Comparison of ENCODE assay signal across 13 cellular contexts in genomic region chr16:4915226-4915761, GRCh38. TPM values are rescaled to one million over a fixed set of nuclear protein-coding genes. Genes with fewer than 3 reads are reported as not detected.
A peak's percentile ranks its signal among the peaks of the same experiment; 100 is the strongest.
DNase-seq lines count a peak whose midpoint lies in the region; TF ChIP-seq lines count a peak whose summit lies in the region.
"Had no signal": no experiment of that assay in that cellular context is flagged by ENCODE, and none has a peak within 500 bp of the region (broad histone marks: within the 10 kb centered on the region; RNA-seq: fewer than 3 reads in every experiment).

No MANE protein-coding gene starts in this region.

- H3K79me1 ChIP-seq in mesendoderm (ENCODE audit: low read length), result no peaks in the 10 kb centered on the region

- H3K4me1 ChIP-seq in PC-9 (replicated peaks; ENCODE audit: insufficient read depth) (peaks cover 76% of the 10 kb centered on the region), mesendoderm (ENCODE audit: control insufficient read depth, low read depth, low read length) (no peaks in the 10 kb centered on the region), neural progenitor cell (peaks cover 8% of the 10 kb centered on the region)

- H3K27ac Mint-ChIP-seq in neural progenitor cell, result no peak overlapping the region
- H3K27ac Mint-ChIP-seq: nephron; stimulated activated naive B cell treated with anti-CD40 and anti-IgM and Interleukin-4, amounts not matched to agents 10 μg/mL and 1 μg/mL and 100 μg/mL, for 72 hours had no signal

- TF ChIP-seq CTCF in PC-9 (conservative IDR thresholded peaks at IDR 0.05) (no peak), epithelial cell of esophagus (IDR thresholded peaks at IDR 0.05; ENCODE audit: insufficient read depth, low read depth, low read length, missing control alignments) (no peak), retinal pigment epithelial cell (conservative IDR thresholded peaks at IDR 0.05; ENCODE audit: low read depth, low read length) (no peak), neural progenitor cell (IDR thresholded peaks at IDR 0.05) (no peak)

- H3F3A ChIP-seq in PC-9 (ENCODE audit: insufficient read depth, low read depth), result peaks cover 77% of the 10 kb centered on the region
- peaks cover 11% of the 10 kb centered on the region for H3F3A ChIP-seq in neural progenitor cell (ENCODE audit: low read depth)

- no CpG with 5 or more reads among the region's 11 CpGs for WGBS in mesendoderm (ENCODE audit: extremely low coverage, insufficient coverage, low lambda C conversion rate)

- H3K36me3 Mint-ChIP-seq in neural progenitor cell, result no peaks in the 10 kb centered on the region
- H3K36me3 Mint-ChIP-seq: stimulated activated naive B cell treated with anti-CD40 and anti-IgM and Interleukin-4, amounts not matched to agents 10 μg/mL and 1 μg/mL and 100 μg/mL, for 72 hours had no signal

- H3K56ac ChIP-seq in mesendoderm (ENCODE audit: low read length), result no peak overlapping the region

- no peak overlapping the region for H3K4me3 Mint-ChIP-seq in neural progenitor cell
- H3K4me3 Mint-ChIP-seq: nephron had no signal

- no peak overlapping the region for H3K18ac ChIP-seq in mesendoderm (ENCODE audit: low read length)

- H3K79me2 ChIP-seq in PC-9 (ENCODE audit: low read depth), result peaks cover 54% of the 10 kb centered on the region
- H3K79me2 ChIP-seq in mesendoderm (ENCODE audit: control insufficient read depth, insufficient read depth, low read length), result no peaks in the 10 kb centered on the region
- H3K79me2 ChIP-seq in neural progenitor cell (ENCODE audit: low read depth), result no peaks in the 10 kb centered on the region

- H3K4me2 ChIP-seq in PC-9 (peak overlapping the region; percentile 67), mesendoderm (ENCODE audit: low read length) (no peak overlapping the region), neural progenitor cell (no peak overlapping the region)

- H3K9me3 ChIP-seq in PC-9 (ENCODE audit: insufficient read depth, low read depth) (no peaks in the 10 kb centered on the region), neural progenitor cell (ENCODE audit: low read depth) (no peaks in the 10 kb centered on the region)

- no peak overlapping the region for H2AK5ac ChIP-seq in mesendoderm (ENCODE audit: low read length)

- H3K27ac ChIP-seq in PC-9 (peak overlapping the region; percentile 89), mesendoderm (ENCODE audit: low read depth, low read length) (no peak overlapping the region), neural progenitor cell (no peak overlapping the region)

- H2BK5ac ChIP-seq in mesendoderm (ENCODE audit: low read length), result no peak overlapping the region

- no peaks in the 10 kb centered on the region for H4K20me1 ChIP-seq in PC-9 (ENCODE audit: insufficient read depth)
- H4K20me1 ChIP-seq in neural progenitor cell (ENCODE audit: low read depth), result peaks cover 3% of the 10 kb centered on the region

- intact Hi-C loops in PC-9 (cut with micrococcal nuclease; ENCODE audit: unreplicated experiment), result loop anchor here (1.0 to 5.0 kb wide), 2 partner anchors 20 to 42 kb away; partner anchors contain the start of gene SEC14L5

- H3K23ac ChIP-seq in mesendoderm (ENCODE audit: low read length), result no peak overlapping the region

- peaks cover 2% of the 10 kb centered on the region for H3K27me3 Mint-ChIP-seq in neural progenitor cell (ENCODE audit: insufficient read depth, low read depth)

- H2BK120ac ChIP-seq in mesendoderm (ENCODE audit: low read depth, low read length), result no peak overlapping the region

- H3K27me3 ChIP-seq in PC-9 (ENCODE audit: insufficient read depth, low read depth), result no peaks in the 10 kb centered on the region
- no peaks in the 10 kb centered on the region for H3K27me3 ChIP-seq in mesendoderm (ENCODE audit: insufficient read depth, low read length, poor library complexity)
- H3K27me3 ChIP-seq in neural progenitor cell, result no peaks in the 10 kb centered on the region

- peaks cover 9% of the 10 kb centered on the region for H3K4me1 Mint-ChIP-seq in neural progenitor cell
- H3K4me1 Mint-ChIP-seq: nephron; stimulated activated naive B cell treated with anti-CD40 and anti-IgM and Interleukin-4, amounts not matched to agents 10 μg/mL and 1 μg/mL and 100 μg/mL, for 72 hours had no signal

- CTCF ChIA-PET in PC-9 (lab: Charles Lee), result no interaction called here

- H3K9me3 Mint-ChIP-seq in neural progenitor cell, result no peaks in the 10 kb centered on the region
- H3K9me3 Mint-ChIP-seq: nephron; stimulated activated naive B cell treated with anti-CD40 and anti-IgM and Interleukin-4, amounts not matched to agents 10 μg/mL and 1 μg/mL and 100 μg/mL, for 72 hours had no signal

- H3K36me3 ChIP-seq in PC-9 (ENCODE audit: low read depth) (peaks cover 4% of the 10 kb centered on the region; the same call in 1 of the 2 replicates), mesendoderm (ENCODE audit: control insufficient read depth, insufficient read depth, low read length) (no peaks in the 10 kb centered on the region), neural progenitor cell (no peaks in the 10 kb centered on the region)

- BruUV-seq in PC-9 (replicated peaks; lab: Mats Ljungman, UMichigan), result no TSS peak

- DNase-seq in EH (ENCODE audit: low read depth) (peak; percentile 78), PC-9 (peak; percentile 76 to 95), epithelial cell of esophagus (ENCODE audit: low read depth) (peak; percentile 51), retinal pigment epithelial cell (ENCODE audit: low read depth) (peak; percentile 71), mesendoderm (no peak), neural progenitor cell (ENCODE audit: low spot score) (no peak)
- no peak for DNase-seq in activated CD4-positive, CD25-positive, alpha-beta regulatory T cell treated with anti-CD3 and anti-CD28 coated beads, Interleukin-2, amount 50 U/mL, for 72 hours
- DNase-seq in stimulated activated CD4-positive, alpha-beta T cell treated with anti-CD3 and anti-CD28 coated beads, Interleukin-1b, Interleukin-23, amount 100 ng/mL, for 48 hours, result no peak
- DNase-seq: activated naive CD4-positive, alpha-beta T cell; effector CD8-positive, alpha-beta T cell; NCI-H446 treated with DMSO at 0.1 percent for 48 hours; stimulated activated naive B cell treated with anti-CD40 and anti-IgM and Interleukin-4, amounts not matched to agents 10 μg/mL and 1 μg/mL and 100 μg/mL, for 72 hours had no signal

- H3K9me2 ChIP-seq in PC-9 (ENCODE audit: insufficient read depth), result no peaks in the 10 kb centered on the region

- POLR2A ChIA-PET in PC-9 (lab: Charles Lee; ENCODE audit: unreplicated experiment), result interaction anchor here (0.6 kb wide), 1 partner anchor 19 kb away, joined by 3 read pairs; no protein-coding TSS in a partner anchor

- no peak overlapping the region for H3K4me3 ChIP-seq in PC-9
- H3K4me3 ChIP-seq in epithelial cell of esophagus (ENCODE audit: low read length), result no peak overlapping the region
- no peak overlapping the region for H3K4me3 ChIP-seq in retinal pigment epithelial cell (ENCODE audit: low read length)
- no peak overlapping the region for H3K4me3 ChIP-seq in mesendoderm (ENCODE audit: low read length)
- H3K4me3 ChIP-seq in neural progenitor cell, result no peak overlapping the region

- no peak overlapping the region for H3K9ac ChIP-seq in mesendoderm (ENCODE audit: low read length)
- H3K9ac ChIP-seq in neural progenitor cell, result no peak overlapping the region

- H4K8ac ChIP-seq in mesendoderm (ENCODE audit: low read depth, low read length), result no peak overlapping the region

- H2AFZ ChIP-seq in PC-9, result no peak overlapping the region
- no peak overlapping the region for H2AFZ ChIP-seq in neural progenitor cell (replicated peaks)

- no peak overlapping the region for H4K5ac ChIP-seq in mesendoderm (ENCODE audit: low read length)

- H3K4ac ChIP-seq in mesendoderm (ENCODE audit: low read depth, low read length), result no peak overlapping the region

- no peak overlapping the region for H2BK15ac ChIP-seq in mesendoderm (replicated peaks; ENCODE audit: low read depth)

RNA-seq across cellular contexts. Expression of gene PPL, which starts 21.7 kb away (rescaled TPM):
- total RNA-seq in PC-9 (2021) (184 and 187 TPM in 2 replicates), neural progenitor cell (ENCODE audit: low replicate concordance) (1.0 and 2.8 TPM in 2 replicates)
- 14.5 TPM for polyA plus RNA-seq in mesendoderm (2013, experiment 1 of 2)
- polyA plus RNA-seq in mesendoderm (2013, experiment 2 of 2), result 15.7 TPM

RNA-seq across cellular contexts. Expression of gene SEC14L5, which starts 42.8 kb away (rescaled TPM):
- total RNA-seq in PC-9 (2021) (1.1 and 1.8 TPM in 2 replicates), neural progenitor cell (ENCODE audit: low replicate concordance) (0.41 and 0.65 TPM in 2 replicates)
- 0.42 TPM for polyA plus RNA-seq in mesendoderm (2013, experiment 1 of 2)
- polyA plus RNA-seq in mesendoderm (2013, experiment 2 of 2), result 0.56 TPM

Comparison
In these comparisons a context has a peak if more than half of its experiments do, and no peak if none do; other contexts are left out.
1. DNase-seq: peak in EH (single experiment), PC-9 (2 of 2), epithelial cell of esophagus (single experiment) and retinal pigment epithelial cell (single experiment); none in mesendoderm (single experiment), activated CD4-positive, CD25-positive, alpha-beta regulatory T cell treated with anti-CD3 and anti-CD28 coated beads, Interleukin-2, amount 50 U/mL, for 72 hours (single experiment), neural progenitor cell (single experiment) and stimulated activated CD4-positive, alpha-beta T cell treated with anti-CD3 and anti-CD28 coated beads, Interleukin-1b, Interleukin-23, amount 100 ng/mL, for 48 hours (single experiment).
2. RNA of gene PPL, which starts 21.7 kb away (total RNA-seq): 184 to 187 TPM in PC-9; 1.0 to 2.8 TPM in neural progenitor cell; every median in the first group is over 10 times any median in the second.